17 cellular contexts compared by ENCODE assay signal in genomic region chr6:38153511-38153910, GRCh38.
"Had no signal": no experiment of that assay in that cellular context is flagged by ENCODE, and none has a peak within 500 bp of the region (broad histone marks: within the 10 kb centered on the region; RNA-seq: fewer than 3 reads in every experiment).

No MANE protein-coding gene starts in this region.

- H3K4me3 ChIP-seq: body of pancreas, dorsolateral prefrontal cortex, lower lobe of right lung, prostate gland, tibial artery had no signal

- H3K27ac ChIP-seq: body of pancreas, foreskin keratinocyte, prostate gland, tibial artery had no signal

- H3K4me1 ChIP-seq: foreskin keratinocyte, prostate gland, tibial artery had no signal

- H3K9me3 ChIP-seq: body of pancreas, lower lobe of right lung, prostate gland, tibial artery had no signal

- H3K27me3 Mint-ChIP-seq: activated naive CD8-positive, alpha-beta T cell treated with anti-CD3 and anti-CD28 coated beads, Interleukin-2, amount 10 ng/mL, durations not matched to agents 7 days and 5 days had no signal

- H3K9me3 Mint-ChIP-seq: activated naive CD8-positive, alpha-beta T cell treated with anti-CD3 and anti-CD28 coated beads, Interleukin-2, amount 10 ng/mL, durations not matched to agents 7 days and 5 days; T-helper 2 cell treated with Interferon-gamma antibody and Interleukin-4, amounts not matched to agents 5 μg/mL and 100 μg/mL, for 36 hours had no signal

- DNase-seq: activated CD4-positive, alpha-beta T cell treated with anti-CD3 and anti-CD28 coated beads, Interleukin-2, amount 50 U/mL, for 1 hour; activated CD8-positive, alpha-beta memory T cell treated with anti-CD3 and anti-CD28 coated beads, Interleukin-2, amount 50 U/mL, for 4 hours; activated naive CD8-positive, alpha-beta T cell treated with anti-CD3 and anti-CD28 coated beads, Interleukin-2, amount 10 ng/mL, durations not matched to agents 7 days and 5 days; activated T-cell treated with anti-CD3 and anti-CD28 coated beads, Interleukin-2, amount 50 U/mL, for 48 hours; foreskin keratinocyte; glutamatergic neuron; lower lobe of right lung; right cardiac atrium; stimulated activated CD4-positive, alpha-beta T cell treated with anti-CD3 and anti-CD28 coated beads, Interleukin-2, amount 100 ng/mL, for 24 hours; stimulated activated naive CD4-positive, alpha-beta T cell treated with Interleukin-2 at 50 U/mL for 16 hours; SW 1271 had no signal

- H3K27ac Mint-ChIP-seq: activated naive CD8-positive, alpha-beta T cell treated with anti-CD3 and anti-CD28 coated beads, Interleukin-2, amount 10 ng/mL, durations not matched to agents 7 days and 5 days; T-helper 2 cell treated with Interferon-gamma antibody and Interleukin-4, amounts not matched to agents 5 μg/mL and 100 μg/mL, for 36 hours had no signal

- H3K4me3 Mint-ChIP-seq: activated naive CD8-positive, alpha-beta T cell treated with anti-CD3 and anti-CD28 coated beads, Interleukin-2, amount 10 ng/mL, durations not matched to agents 7 days and 5 days; T-helper 2 cell treated with Interferon-gamma antibody and Interleukin-4, amounts not matched to agents 5 μg/mL and 100 μg/mL, for 36 hours had no signal

- ATAC-seq: activated CD4-positive, CD25-positive, alpha-beta regulatory T cell treated with anti-CD3 and anti-CD28 coated beads, Interleukin-2, amount 50 U/mL, for 24 hours; body of pancreas; foreskin keratinocyte; lower lobe of right lung; right cardiac atrium had no signal

- H3K4me1 Mint-ChIP-seq: activated naive CD8-positive, alpha-beta T cell treated with anti-CD3 and anti-CD28 coated beads, Interleukin-2, amount 10 ng/mL, durations not matched to agents 7 days and 5 days had no signal

- H3K36me3 ChIP-seq: prostate gland had no signal

- H3K27me3 ChIP-seq: body of pancreas, dorsolateral prefrontal cortex, foreskin keratinocyte, tibial artery had no signal
